ENCODE assay signal across 16 cellular contexts in genomic region chr2:88746929-88747490, GRCh38. TPM values are rescaled to one million over a fixed set of nuclear protein-coding genes. Genes with fewer than 3 reads are reported as not detected.
A peak's percentile ranks its signal among the peaks of the same experiment; 100 is the strongest.
DNase-seq lines count a peak whose midpoint lies in the region; ATAC-seq and TF ChIP-seq lines count a peak whose summit lies in the region.
"Had no signal": no experiment of that assay in that cellular context is flagged by ENCODE, and none has a peak within 500 bp of the region (broad histone marks: within the 10 kb centered on the region; RNA-seq: fewer than 3 reads in every experiment).

No MANE protein-coding gene starts in this region.

- H3K4me3 ChIP-seq in mucosa of descending colon (no peak overlapping the region), smooth muscle cell (no peak overlapping the region), suprapubic skin (no peak overlapping the region)
- H3K4me3 ChIP-seq: K562 had no signal

- H3K4me2 ChIP-seq in smooth muscle cell, result no peak overlapping the region

- H3K4me3 Mint-ChIP-seq in activated T-cell treated with anti-CD3 and anti-CD28 coated beads, Interleukin-2, amount 50 U/mL, for 24 hours, result no peak overlapping the region
- no peak overlapping the region for H3K4me3 Mint-ChIP-seq in CD4-positive, alpha-beta T cell
- peak overlapping the region; percentile 52 for H3K4me3 Mint-ChIP-seq in endothelial cell (ENCODE audit: unreplicated experiment)
- H3K4me3 Mint-ChIP-seq: B cell had no signal

- intact Hi-C loops in CD4-positive, alpha-beta T cell (cut with DNase I, micrococcal nuclease), result no loop called here
- intact Hi-C loops in mucosa of descending colon (cut with DNase I, micrococcal nuclease), result loop anchor here in 1 of 2 donors (10.0 kb wide), 1 partner anchor 88 kb away; no protein-coding TSS in a partner anchor

- H3K27me3 ChIP-seq in CD4-positive, alpha-beta T cell (ENCODE audit: control insufficient read depth, insufficient read depth, low read length), result no peaks in the 10 kb centered on the region
- no peaks in the 10 kb centered on the region for H3K27me3 ChIP-seq in smooth muscle cell (ENCODE audit: low read depth)
- no peaks in the 10 kb centered on the region for H3K27me3 ChIP-seq in suprapubic skin

- TF ChIP-seq POLR2A in suprapubic skin (IDR thresholded peaks at IDR 0.05), result no peak

- H2AFZ ChIP-seq in smooth muscle cell (ENCODE audit: low read depth), result no peak overlapping the region

- H3K79me2 ChIP-seq in smooth muscle cell (ENCODE audit: low read depth), result no peaks in the 10 kb centered on the region

- H3K9ac ChIP-seq in smooth muscle cell (ENCODE audit: low read depth), result no peak overlapping the region

- H3K27ac Mint-ChIP-seq in activated T-cell treated with anti-CD3 and anti-CD28 coated beads, Interleukin-2, amount 50 U/mL, for 24 hours, result peak overlapping the region; percentile 44
- H3K27ac Mint-ChIP-seq in CD4-positive, alpha-beta T cell, result peak overlapping the region; percentile 73
- peak overlapping the region; percentile 67 for H3K27ac Mint-ChIP-seq in endothelial cell (ENCODE audit: unreplicated experiment)
- H3K27ac Mint-ChIP-seq: B cell had no signal

- H3K4me1 Mint-ChIP-seq in activated T-cell treated with anti-CD3 and anti-CD28 coated beads, Interleukin-2, amount 50 U/mL, for 24 hours (ENCODE audit: low read depth), result peaks cover 37% of the 10 kb centered on the region
- peaks cover 49% of the 10 kb centered on the region for H3K4me1 Mint-ChIP-seq in CD4-positive, alpha-beta T cell (ENCODE audit: low read depth)
- peaks cover 15% of the 10 kb centered on the region for H3K4me1 Mint-ChIP-seq in endothelial cell (ENCODE audit: unreplicated experiment)
- H3K4me1 Mint-ChIP-seq: B cell had no signal

- no peaks in the 10 kb centered on the region for H3K36me3 ChIP-seq in mucosa of descending colon (ENCODE audit: low read depth)
- peaks cover 37% of the 10 kb centered on the region for H3K36me3 ChIP-seq in smooth muscle cell (ENCODE audit: low read depth)
- H3K36me3 ChIP-seq in suprapubic skin, result peaks cover 86% of the 10 kb centered on the region

- peaks cover 22% of the 10 kb centered on the region for H3K9me3 Mint-ChIP-seq in activated T-cell treated with anti-CD3 and anti-CD28 coated beads, Interleukin-2, amount 50 U/mL, for 24 hours
- H3K9me3 Mint-ChIP-seq in CD4-positive, alpha-beta T cell, result peaks cover 11% of the 10 kb centered on the region
- H3K9me3 Mint-ChIP-seq in endothelial cell (ENCODE audit: unreplicated experiment), result no peaks in the 10 kb centered on the region

- no peak for TF ChIP-seq CTCF in CD4-positive, alpha-beta T cell (IDR thresholded peaks at IDR 0.05)
- TF ChIP-seq CTCF in endothelial cell (IDR thresholded peaks at IDR 0.05; ENCODE audit: unreplicated experiment), result no peak
- no peak for TF ChIP-seq CTCF in mucosa of descending colon (IDR thresholded peaks at IDR 0.05)
- TF ChIP-seq CTCF in smooth muscle cell (IDR thresholded peaks at IDR 0.05; ENCODE audit: borderline replicate concordance, insufficient read depth, poor library complexity, severe bottlenecking), result no peak
- TF ChIP-seq CTCF in suprapubic skin (IDR thresholded peaks at IDR 0.05), result no peak

- H4K20me1 ChIP-seq in smooth muscle cell (ENCODE audit: low read depth), result no peaks in the 10 kb centered on the region

- no peak for TF ChIP-seq EP300 in suprapubic skin (IDR thresholded peaks at IDR 0.05)

- POLR2A ChIA-PET in CD4-positive, alpha-beta T cell (lab: Charles Lee), result interaction anchor here (2.3 kb wide), 1 partner anchor 55 kb away, joined by 6 read pairs; the partner anchor contains the start of gene RPIA

- H3K36me3 Mint-ChIP-seq in activated T-cell treated with anti-CD3 and anti-CD28 coated beads, Interleukin-2, amount 50 U/mL, for 24 hours (ENCODE audit: low read depth), result peaks cover 97% of the 10 kb centered on the region
- H3K36me3 Mint-ChIP-seq in CD4-positive, alpha-beta T cell (ENCODE audit: low read depth), result peaks cover 98% of the 10 kb centered on the region
- peaks cover 63% of the 10 kb centered on the region for H3K36me3 Mint-ChIP-seq in endothelial cell (ENCODE audit: low read depth, unreplicated experiment)

- no peak overlapping the region for H3K27ac ChIP-seq in CD4-positive, alpha-beta T cell (ENCODE audit: low read depth, low read length)
- H3K27ac ChIP-seq in smooth muscle cell (ENCODE audit: low read depth) (no peak overlapping the region), suprapubic skin (no peak overlapping the region)

- CTCF ChIA-PET in CD4-positive, alpha-beta T cell (lab: Charles Lee), result no interaction called here

- no peaks in the 10 kb centered on the region for H3F3A ChIP-seq in smooth muscle cell (ENCODE audit: low read depth)

- H3K9me3 ChIP-seq in CD4-positive, alpha-beta T cell (ENCODE audit: control insufficient read depth, low read length), result peaks cover 9% of the 10 kb centered on the region
- H3K9me3 ChIP-seq in mucosa of descending colon (peaks cover 7% of the 10 kb centered on the region), smooth muscle cell (replicated peaks; ENCODE audit: low read depth) (peaks cover 10% of the 10 kb centered on the region), suprapubic skin (peaks cover 5% of the 10 kb centered on the region)

- H3K4me1 ChIP-seq in mucosa of descending colon (ENCODE audit: low read depth) (no peaks in the 10 kb centered on the region), smooth muscle cell (ENCODE audit: low read depth) (no peaks in the 10 kb centered on the region), suprapubic skin (no peaks in the 10 kb centered on the region)

- no peaks in the 10 kb centered on the region for H3K27me3 Mint-ChIP-seq in activated T-cell treated with anti-CD3 and anti-CD28 coated beads, Interleukin-2, amount 50 U/mL, for 24 hours
- H3K27me3 Mint-ChIP-seq in CD4-positive, alpha-beta T cell, result no peaks in the 10 kb centered on the region
- peaks cover 2% of the 10 kb centered on the region for H3K27me3 Mint-ChIP-seq in endothelial cell (ENCODE audit: unreplicated experiment)
- H3K27me3 Mint-ChIP-seq: B cell had no signal

- 97% methylated on average over 6 of the region's 6 CpGs for WGBS in smooth muscle cell (ENCODE audit: low lambda C conversion rate)
- 99% methylated on average over 4 of the region's 6 CpGs for WGBS in suprapubic skin

- no peak for DNase-seq in activated T-cell treated with anti-CD3 and anti-CD28 coated beads, Interleukin-2, amount 50 U/mL, for 24 hours
- DNase-seq in activated T-cell treated with anti-CD3 and anti-CD28 coated beads for 4 hours, result no peak
- DNase-seq in CD4-positive, alpha-beta T cell, result no peak
- DNase-seq in endothelial cell (ENCODE audit: low spot score), result no peak
- no peak for DNase-seq in mucosa of descending colon
- no peak for DNase-seq in smooth muscle cell (lab: John Stamatoyannopoulos, UW; ENCODE audit: unreplicated experiment)
- DNase-seq in suprapubic skin (ENCODE audit: low spot score in 2 of 2), result no peak
- DNase-seq in kidney glomerular epithelial cell (lab: John Stamatoyannopoulos, UW), result no peak
- DNase-seq: 8988T, GOT3, NCI-H1105, NCI-H2081, NCI-H2171 treated with DMSO at 0.1 percent for 48 hours, Right ventricle myocardium superior had no signal

- no peak for ATAC-seq in CD4-positive, alpha-beta T cell (ENCODE audit: poor library complexity)
- peak; percentile 42 for ATAC-seq in mucosa of descending colon
- ATAC-seq: K562 had no signal

RNA-seq across cellular contexts. Expression of gene RPIA, which starts 55.5 kb away (rescaled TPM):
- 10 to 100 TPM; 21.6 to 24.7 TPM for total RNA-seq in CD4-positive, alpha-beta T cell
- total RNA-seq in endothelial cell (ENCODE audit: unreplicated experiment) (22.4 TPM), mucosa of descending colon (10 to 100 TPM; 17.5 to 29.7 (median 25.7) TPM), smooth muscle cell (4.8 and 9.9 TPM in 2 replicates), suprapubic skin (1 to 10 TPM; 7.9 to 9.8 (median 9.6) TPM)
- 8.9 and 11.3 TPM in 2 replicates for polyA plus RNA-seq in smooth muscle cell
